In the genomic region with DNA sequence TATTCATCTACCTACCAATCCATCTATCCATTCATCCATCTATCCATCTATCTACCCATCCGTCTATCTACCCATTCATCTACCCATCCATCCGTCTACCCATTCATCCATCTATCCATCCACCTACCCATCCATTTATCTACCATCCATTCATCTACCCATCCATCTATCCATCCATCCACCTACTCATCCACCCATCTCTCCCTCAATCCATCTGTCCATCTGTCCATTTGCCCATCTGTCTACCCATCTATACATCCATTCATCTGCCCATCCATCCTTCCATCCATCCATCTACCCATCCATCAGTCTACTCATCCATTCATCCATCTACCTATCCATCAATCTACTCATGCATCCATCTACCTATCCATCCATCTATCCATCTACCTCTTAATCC, we compare ENCODE assay signal across 27 cellular contexts.
"Had no signal": no experiment of that assay in that cellular context is flagged by ENCODE, and none has a peak within 500 bp of the region (broad histone marks: within the 10 kb centered on the region; RNA-seq: fewer than 3 reads in every experiment).

No MANE protein-coding gene starts in this region.

- H3K27me3 ChIP-seq: suprapubic skin, testis, thyroid gland, tibial artery, tibial nerve, transverse colon, upper lobe of left lung, upper lobe of right lung, uterus, vagina had no signal

- H3K27ac ChIP-seq: stomach, suprapubic skin, testis, thoracic aorta, thyroid gland, tibial artery, tibial nerve, transverse colon, upper lobe of left lung, upper lobe of right lung, uterus, vagina had no signal

- H3K36me3 ChIP-seq: stomach, suprapubic skin, thoracic aorta, thyroid gland, tibial artery, tibial nerve, transverse colon, upper lobe of left lung, upper lobe of right lung, uterus, vagina had no signal

- FAIRE-seq: urothelium cell line had no signal

- DNase-seq: stimulated activated CD4-positive, alpha-beta T cell treated with anti-CD3 and anti-CD28 coated beads, Interleukin-2, amount 100 ng/mL, for 48 hours; stimulated activated CD4-positive, alpha-beta T cell treated with anti-CD3 and anti-CD28 coated beads, Interleukin-4, amount 100 ng/mL, for 1 hour; stimulated activated CD4-positive, alpha-beta T cell treated with anti-CD3 and anti-CD28 coated beads, Interleukin-4, amount 100 ng/mL, for 24 hours; stimulated activated CD4-positive, alpha-beta T cell treated with anti-CD3 and anti-CD28 coated beads, Interleukin-4, amount 100 ng/mL, for 4 hours; stimulated activated CD8-positive, alpha-beta memory T cell treated with anti-CD3 and anti-CD28 coated beads, Interleukin-4, amount 100 ng/mL, for 48 hours; stimulated activated naive B cell treated with anti-CD40 and anti-IgM and Interleukin-4, amounts not matched to agents 10 μg/mL and 1 μg/mL and 100 μg/mL, for 72 hours; stimulated activated naive CD4-positive, alpha-beta T cell; stimulated activated naive CD4-positive, alpha-beta T cell treated with Interleukin-2 at 50 U/mL for 16 hours; stimulated activated naive CD8-positive, alpha-beta T cell treated with anti-CD3 and anti-CD28 coated beads, Interleukin-15, amount 100 ng/mL, for 72 hours; stimulated activated naive CD8-positive, alpha-beta T cell treated with anti-CD3 and anti-CD28 coated beads, Interleukin-15, Interleukin-2, amounts not matched to agents 100 U/mL and 50 U/mL, for 24 hours; stomach; substantia nigra; testis; thyroid gland; tibial artery; transverse colon; trophoblast cell; upper lobe of left lung; upper lobe of right lung; uterus had no signal

- ATAC-seq: stimulated activated effector memory CD8-positive, alpha-beta T cell treated with anti-CD3 and anti-CD28 coated beads, Interleukin-12 subunit alpha, Interleukin-12 subunit beta, amount 100 ng/mL, for 72 hours; stimulated activated memory B cell treated with anti-CD40 and anti-IgM and Interleukin-4, amounts not matched to agents 10 μg/mL and 1 μg/mL and 100 μg/mL, for 72 hours; stimulated activated naive B cell treated with anti-CD40 and anti-IgM and Interleukin-4, amounts not matched to agents 10 μg/mL and 1 μg/mL and 100 μg/mL, for 72 hours; stimulated activated naive CD8-positive, alpha-beta T cell treated with anti-CD3 and anti-CD28 coated beads, Interleukin-15, amount 100 ng/mL, for 72 hours; stimulated activated naive CD8-positive, alpha-beta T cell treated with anti-CD3 and anti-CD28 coated beads, Interleukin-15, Interleukin-2, amounts not matched to agents 100 U/mL and 50 U/mL, for 24 hours; upper lobe of right lung had no signal

- H3K4me1 ChIP-seq: stomach, suprapubic skin, testis, thyroid gland, tibial artery, transverse colon, upper lobe of left lung, upper lobe of right lung, uterus, vagina had no signal

- H3K4me3 ChIP-seq: stomach, suprapubic skin, testis, thoracic aorta, thyroid gland, tibial artery, tibial nerve, transverse colon, upper lobe of left lung, upper lobe of right lung, uterus, vagina had no signal

- H3K9me3 ChIP-seq: suprapubic skin, testis, thoracic aorta, thyroid gland, tibial artery, tibial nerve, transverse colon, upper lobe of right lung, uterus, vagina had no signal
